Comparison of ENCODE assay signal across 1 cellular context in the genomic region with DNA sequence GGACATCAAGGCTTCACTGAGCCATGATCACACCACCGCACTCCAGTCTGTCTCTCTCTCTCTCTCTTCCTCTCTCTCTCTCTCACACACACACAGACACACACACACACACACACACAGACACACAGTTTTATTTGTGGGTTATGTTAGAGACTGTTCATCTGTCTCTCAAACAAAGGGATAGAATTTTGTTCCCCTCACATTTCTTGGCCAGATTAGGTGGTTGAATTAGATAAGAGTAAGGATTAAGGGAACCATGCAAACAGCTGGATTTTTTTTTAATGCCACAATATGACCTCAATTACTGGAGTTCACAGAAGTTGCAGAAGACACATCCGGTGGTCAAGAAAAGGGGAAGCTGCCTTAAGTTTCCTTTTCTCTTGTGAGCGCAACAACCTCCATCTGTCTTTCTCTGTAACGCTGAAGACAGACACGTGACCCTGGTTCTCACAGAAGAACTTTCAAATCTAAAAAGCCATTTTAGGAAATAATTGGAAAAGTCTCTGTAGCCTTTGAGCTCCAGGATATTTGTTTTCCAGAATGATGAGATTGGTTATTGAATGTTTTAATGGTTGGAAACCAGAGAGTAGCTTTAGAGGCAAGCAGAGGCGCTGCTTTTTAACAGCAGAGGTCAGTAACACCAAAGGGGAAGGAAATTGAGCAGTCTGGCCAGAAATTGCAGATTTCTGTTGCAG.
A peak's percentile ranks its signal among the peaks of the same experiment; 100 is the strongest.
TF ChIP-seq lines count a peak whose summit lies in the region.

No MANE protein-coding gene starts in this region.

TF ChIP-seq in HepG2, 621 proteins besides CTCF, POLR2A, EP300 and RAD21 (continued from another document and continues in another):
- TF ChIP-seq, protein P1, sequence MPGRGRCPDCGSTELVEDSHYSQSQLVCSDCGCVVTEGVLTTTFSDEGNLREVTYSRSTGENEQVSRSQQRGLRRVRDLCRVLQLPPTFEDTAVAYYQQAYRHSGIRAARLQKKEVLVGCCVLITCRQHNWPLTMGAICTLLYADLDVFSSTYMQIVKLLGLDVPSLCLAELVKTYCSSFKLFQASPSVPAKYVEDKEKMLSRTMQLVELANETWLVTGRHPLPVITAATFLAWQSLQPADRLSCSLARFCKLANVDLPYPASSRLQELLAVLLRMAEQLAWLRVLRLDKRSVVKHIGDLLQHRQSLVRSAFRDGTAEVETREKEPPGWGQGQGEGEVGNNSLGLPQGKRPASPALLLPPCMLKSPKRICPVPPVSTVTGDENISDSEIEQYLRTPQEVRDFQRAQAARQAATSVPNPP (CRISPR knock-in tag; IDR thresholded peaks at IDR 0.05), result no peak
- TF ChIP-seq, protein P2, sequence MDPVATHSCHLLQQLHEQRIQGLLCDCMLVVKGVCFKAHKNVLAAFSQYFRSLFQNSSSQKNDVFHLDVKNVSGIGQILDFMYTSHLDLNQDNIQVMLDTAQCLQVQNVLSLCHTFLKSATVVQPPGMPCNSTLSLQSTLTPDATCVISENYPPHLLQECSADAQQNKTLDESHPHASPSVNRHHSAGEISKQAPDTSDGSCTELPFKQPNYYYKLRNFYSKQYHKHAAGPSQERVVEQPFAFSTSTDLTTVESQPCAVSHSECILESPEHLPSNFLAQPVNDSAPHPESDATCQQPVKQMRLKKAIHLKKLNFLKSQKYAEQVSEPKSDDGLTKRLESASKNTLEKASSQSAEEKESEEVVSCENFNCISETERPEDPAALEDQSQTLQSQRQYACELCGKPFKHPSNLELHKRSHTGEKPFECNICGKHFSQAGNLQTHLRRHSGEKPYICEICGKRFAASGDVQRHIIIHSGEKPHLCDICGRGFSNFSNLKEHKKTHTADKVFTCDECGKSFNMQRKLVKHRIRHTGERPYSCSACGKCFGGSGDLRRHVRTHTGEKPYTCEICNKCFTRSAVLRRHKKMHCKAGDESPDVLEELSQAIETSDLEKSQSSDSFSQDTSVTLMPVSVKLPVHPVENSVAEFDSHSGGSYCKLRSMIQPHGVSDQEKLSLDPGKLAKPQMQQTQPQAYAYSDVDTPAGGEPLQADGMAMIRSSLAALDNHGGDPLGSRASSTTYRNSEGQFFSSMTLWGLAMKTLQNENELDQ (CRISPR knock-in tag; IDR thresholded peaks at IDR 0.05; ENCODE audit: borderline replicate concordance), result no peak
- TF ChIP-seq, protein P3, sequence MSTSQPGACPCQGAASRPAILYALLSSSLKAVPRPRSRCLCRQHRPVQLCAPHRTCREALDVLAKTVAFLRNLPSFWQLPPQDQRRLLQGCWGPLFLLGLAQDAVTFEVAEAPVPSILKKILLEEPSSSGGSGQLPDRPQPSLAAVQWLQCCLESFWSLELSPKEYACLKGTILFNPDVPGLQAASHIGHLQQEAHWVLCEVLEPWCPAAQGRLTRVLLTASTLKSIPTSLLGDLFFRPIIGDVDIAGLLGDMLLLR (CRISPR knock-in tag; IDR thresholded peaks at IDR 0.05), result no peak
- TF ChIP-seq ZNF329 (CRISPR knock-in tag; IDR thresholded peaks at IDR 0.05; ENCODE audit: low read depth), result no peak
- TF ChIP-seq, protein P4, sequence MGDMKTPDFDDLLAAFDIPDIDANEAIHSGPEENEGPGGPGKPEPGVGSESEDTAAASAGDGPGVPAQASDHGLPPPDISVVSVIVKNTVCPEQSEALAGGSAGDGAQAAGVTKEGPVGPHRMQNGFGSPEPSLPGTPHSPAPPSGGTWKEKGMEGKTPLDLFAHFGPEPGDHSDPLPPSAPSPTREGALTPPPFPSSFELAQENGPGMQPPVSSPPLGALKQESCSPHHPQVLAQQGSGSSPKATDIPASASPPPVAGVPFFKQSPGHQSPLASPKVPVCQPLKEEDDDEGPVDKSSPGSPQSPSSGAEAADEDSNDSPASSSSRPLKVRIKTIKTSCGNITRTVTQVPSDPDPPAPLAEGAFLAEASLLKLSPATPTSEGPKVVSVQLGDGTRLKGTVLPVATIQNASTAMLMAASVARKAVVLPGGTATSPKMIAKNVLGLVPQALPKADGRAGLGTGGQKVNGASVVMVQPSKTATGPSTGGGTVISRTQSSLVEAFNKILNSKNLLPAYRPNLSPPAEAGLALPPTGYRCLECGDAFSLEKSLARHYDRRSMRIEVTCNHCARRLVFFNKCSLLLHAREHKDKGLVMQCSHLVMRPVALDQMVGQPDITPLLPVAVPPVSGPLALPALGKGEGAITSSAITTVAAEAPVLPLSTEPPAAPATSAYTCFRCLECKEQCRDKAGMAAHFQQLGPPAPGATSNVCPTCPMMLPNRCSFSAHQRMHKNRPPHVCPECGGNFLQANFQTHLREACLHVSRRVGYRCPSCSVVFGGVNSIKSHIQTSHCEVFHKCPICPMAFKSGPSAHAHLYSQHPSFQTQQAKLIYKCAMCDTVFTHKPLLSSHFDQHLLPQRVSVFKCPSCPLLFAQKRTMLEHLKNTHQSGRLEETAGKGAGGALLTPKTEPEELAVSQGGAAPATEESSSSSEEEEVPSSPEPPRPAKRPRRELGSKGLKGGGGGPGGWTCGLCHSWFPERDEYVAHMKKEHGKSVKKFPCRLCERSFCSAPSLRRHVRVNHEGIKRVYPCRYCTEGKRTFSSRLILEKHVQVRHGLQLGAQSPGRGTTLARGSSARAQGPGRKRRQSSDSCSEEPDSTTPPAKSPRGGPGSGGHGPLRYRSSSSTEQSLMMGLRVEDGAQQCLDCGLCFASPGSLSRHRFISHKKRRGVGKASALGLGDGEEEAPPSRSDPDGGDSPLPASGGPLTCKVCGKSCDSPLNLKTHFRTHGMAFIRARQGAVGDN (CRISPR knock-in tag; IDR thresholded peaks at IDR 0.05), result no peak
- no peak for TF ChIP-seq HNRNPL (IDR thresholded peaks at IDR 0.05; ENCODE audit: low read depth, low read length)
- TF ChIP-seq, protein P5, sequence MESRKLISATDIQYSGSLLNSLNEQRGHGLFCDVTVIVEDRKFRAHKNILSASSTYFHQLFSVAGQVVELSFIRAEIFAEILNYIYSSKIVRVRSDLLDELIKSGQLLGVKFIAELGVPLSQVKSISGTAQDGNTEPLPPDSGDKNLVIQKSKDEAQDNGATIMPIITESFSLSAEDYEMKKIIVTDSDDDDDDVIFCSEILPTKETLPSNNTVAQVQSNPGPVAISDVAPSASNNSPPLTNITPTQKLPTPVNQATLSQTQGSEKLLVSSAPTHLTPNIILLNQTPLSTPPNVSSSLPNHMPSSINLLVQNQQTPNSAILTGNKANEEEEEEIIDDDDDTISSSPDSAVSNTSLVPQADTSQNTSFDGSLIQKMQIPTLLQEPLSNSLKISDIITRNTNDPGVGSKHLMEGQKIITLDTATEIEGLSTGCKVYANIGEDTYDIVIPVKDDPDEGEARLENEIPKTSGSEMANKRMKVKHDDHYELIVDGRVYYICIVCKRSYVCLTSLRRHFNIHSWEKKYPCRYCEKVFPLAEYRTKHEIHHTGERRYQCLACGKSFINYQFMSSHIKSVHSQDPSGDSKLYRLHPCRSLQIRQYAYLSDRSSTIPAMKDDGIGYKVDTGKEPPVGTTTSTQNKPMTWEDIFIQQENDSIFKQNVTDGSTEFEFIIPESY (CRISPR knock-in tag; IDR thresholded peaks at IDR 0.05), result 0 out of 2 replicates have a peak, but pooled peaks have one; percentile 7
- 0 out of 2 replicates have a peak, but pooled peaks have one; percentile 15 for TF ChIP-seq MEF2D (CRISPR knock-in tag; IDR thresholded peaks at IDR 0.05)
- TF ChIP-seq ZNF383 (CRISPR knock-in tag; IDR thresholded peaks at IDR 0.05; ENCODE audit: borderline replicate concordance), result no peak
- no peak for TF ChIP-seq ZNF367 (CRISPR knock-in tag; IDR thresholded peaks at IDR 0.05; ENCODE audit: borderline replicate concordance)
- TF ChIP-seq, protein P6, sequence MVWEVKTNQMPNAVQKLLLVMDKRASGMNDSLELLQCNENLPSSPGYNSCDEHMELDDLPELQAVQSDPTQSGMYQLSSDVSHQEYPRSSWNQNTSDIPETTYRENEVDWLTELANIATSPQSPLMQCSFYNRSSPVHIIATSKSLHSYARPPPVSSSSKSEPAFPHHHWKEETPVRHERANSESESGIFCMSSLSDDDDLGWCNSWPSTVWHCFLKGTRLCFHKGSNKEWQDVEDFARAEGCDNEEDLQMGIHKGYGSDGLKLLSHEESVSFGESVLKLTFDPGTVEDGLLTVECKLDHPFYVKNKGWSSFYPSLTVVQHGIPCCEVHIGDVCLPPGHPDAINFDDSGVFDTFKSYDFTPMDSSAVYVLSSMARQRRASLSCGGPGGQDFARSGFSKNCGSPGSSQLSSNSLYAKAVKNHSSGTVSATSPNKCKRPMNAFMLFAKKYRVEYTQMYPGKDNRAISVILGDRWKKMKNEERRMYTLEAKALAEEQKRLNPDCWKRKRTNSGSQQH (CRISPR knock-in tag; IDR thresholded peaks at IDR 0.05; ENCODE audit: low read depth), result no peak
- no peak for TF ChIP-seq KLF13 (CRISPR knock-in tag; IDR thresholded peaks at IDR 0.05)
- TF ChIP-seq IRX3 (CRISPR knock-in tag; IDR thresholded peaks at IDR 0.05; ENCODE audit: borderline replicate concordance, low read depth), result no peak
- TF ChIP-seq, protein P7, sequence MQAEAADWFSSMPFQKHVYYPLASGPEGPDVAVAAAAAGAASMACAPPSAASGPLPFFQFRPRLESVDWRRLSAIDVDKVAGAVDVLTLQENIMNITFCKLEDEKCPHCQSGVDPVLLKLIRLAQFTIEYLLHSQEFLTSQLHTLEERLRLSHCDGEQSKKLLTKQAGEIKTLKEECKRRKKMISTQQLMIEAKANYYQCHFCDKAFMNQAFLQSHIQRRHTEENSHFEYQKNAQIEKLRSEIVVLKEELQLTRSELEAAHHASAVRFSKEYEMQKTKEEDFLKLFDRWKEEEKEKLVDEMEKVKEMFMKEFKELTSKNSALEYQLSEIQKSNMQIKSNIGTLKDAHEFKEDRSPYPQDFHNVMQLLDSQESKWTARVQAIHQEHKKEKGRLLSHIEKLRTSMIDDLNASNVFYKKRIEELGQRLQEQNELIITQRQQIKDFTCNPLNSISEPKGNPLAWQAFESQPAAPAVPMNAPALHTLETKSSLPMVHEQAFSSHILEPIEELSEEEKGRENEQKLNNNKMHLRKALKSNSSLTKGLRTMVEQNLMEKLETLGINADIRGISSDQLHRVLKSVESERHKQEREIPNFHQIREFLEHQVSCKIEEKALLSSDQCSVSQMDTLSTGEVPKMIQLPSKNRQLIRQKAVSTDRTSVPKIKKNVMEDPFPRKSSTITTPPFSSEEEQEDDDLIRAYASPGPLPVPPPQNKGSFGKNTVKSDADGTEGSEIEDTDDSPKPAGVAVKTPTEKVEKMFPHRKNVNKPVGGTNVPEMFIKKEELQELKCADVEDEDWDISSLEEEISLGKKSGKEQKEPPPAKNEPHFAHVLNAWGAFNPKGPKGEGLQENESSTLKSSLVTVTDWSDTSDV (CRISPR knock-in tag; IDR thresholded peaks at IDR 0.05), result no peak
- no peak for TF ChIP-seq KAT2B (IDR thresholded peaks at IDR 0.05; ENCODE audit: borderline replicate concordance, low read depth, low read length)
- TF ChIP-seq ZNF124 (CRISPR knock-in tag; IDR thresholded peaks at IDR 0.05), result peak; percentile 71; the same call in 1 of the 2 replicates
- peak; percentile 84 for TF ChIP-seq PHF5A (CRISPR knock-in tag; IDR thresholded peaks at IDR 0.05; ENCODE audit: low read depth, unreplicated experiment)
- no peak for TF ChIP-seq CHCHD3 (CRISPR knock-in tag; IDR thresholded peaks at IDR 0.05)
- TF ChIP-seq, protein P8, sequence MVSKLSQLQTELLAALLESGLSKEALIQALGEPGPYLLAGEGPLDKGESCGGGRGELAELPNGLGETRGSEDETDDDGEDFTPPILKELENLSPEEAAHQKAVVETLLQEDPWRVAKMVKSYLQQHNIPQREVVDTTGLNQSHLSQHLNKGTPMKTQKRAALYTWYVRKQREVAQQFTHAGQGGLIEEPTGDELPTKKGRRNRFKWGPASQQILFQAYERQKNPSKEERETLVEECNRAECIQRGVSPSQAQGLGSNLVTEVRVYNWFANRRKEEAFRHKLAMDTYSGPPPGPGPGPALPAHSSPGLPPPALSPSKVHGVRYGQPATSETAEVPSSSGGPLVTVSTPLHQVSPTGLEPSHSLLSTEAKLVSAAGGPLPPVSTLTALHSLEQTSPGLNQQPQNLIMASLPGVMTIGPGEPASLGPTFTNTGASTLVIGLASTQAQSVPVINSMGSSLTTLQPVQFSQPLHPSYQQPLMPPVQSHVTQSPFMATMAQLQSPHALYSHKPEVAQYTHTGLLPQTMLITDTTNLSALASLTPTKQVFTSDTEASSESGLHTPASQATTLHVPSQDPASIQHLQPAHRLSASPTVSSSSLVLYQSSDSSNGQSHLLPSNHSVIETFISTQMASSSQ (IDR thresholded peaks at IDR 0.05; ENCODE audit: low read depth), result no peak
- TF ChIP-seq, protein P8 (CRISPR knock-in tag; IDR thresholded peaks at IDR 0.05; ENCODE audit: borderline replicate concordance), result peak; percentile 28; the same call in 1 of the 2 replicates
- TF ChIP-seq, protein P9, sequence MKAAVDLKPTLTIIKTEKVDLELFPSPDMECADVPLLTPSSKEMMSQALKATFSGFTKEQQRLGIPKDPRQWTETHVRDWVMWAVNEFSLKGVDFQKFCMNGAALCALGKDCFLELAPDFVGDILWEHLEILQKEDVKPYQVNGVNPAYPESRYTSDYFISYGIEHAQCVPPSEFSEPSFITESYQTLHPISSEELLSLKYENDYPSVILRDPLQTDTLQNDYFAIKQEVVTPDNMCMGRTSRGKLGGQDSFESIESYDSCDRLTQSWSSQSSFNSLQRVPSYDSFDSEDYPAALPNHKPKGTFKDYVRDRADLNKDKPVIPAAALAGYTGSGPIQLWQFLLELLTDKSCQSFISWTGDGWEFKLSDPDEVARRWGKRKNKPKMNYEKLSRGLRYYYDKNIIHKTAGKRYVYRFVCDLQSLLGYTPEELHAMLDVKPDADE (CRISPR knock-in tag; IDR thresholded peaks at IDR 0.05), result no peak
- 0 out of 2 replicates have a peak, but pooled peaks have one; percentile 60 for TF ChIP-seq ZBTB38 (CRISPR knock-in tag; IDR thresholded peaks at IDR 0.05)
- TF ChIP-seq XRCC5 (optimal IDR thresholded peaks at IDR 0.05; ENCODE audit: low read length), result peak; percentile 25
- TF ChIP-seq CENPT (CRISPR knock-in tag; IDR thresholded peaks at IDR 0.05; ENCODE audit: low read depth), result no peak
- TF ChIP-seq, protein P10, sequence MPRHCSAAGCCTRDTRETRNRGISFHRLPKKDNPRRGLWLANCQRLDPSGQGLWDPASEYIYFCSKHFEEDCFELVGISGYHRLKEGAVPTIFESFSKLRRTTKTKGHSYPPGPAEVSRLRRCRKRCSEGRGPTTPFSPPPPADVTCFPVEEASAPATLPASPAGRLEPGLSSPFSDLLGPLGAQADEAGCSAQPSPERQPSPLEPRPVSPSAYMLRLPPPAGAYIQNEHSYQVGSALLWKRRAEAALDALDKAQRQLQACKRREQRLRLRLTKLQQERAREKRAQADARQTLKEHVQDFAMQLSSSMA (CRISPR knock-in tag; IDR thresholded peaks at IDR 0.05), result no peak
- TF ChIP-seq, protein P11, sequence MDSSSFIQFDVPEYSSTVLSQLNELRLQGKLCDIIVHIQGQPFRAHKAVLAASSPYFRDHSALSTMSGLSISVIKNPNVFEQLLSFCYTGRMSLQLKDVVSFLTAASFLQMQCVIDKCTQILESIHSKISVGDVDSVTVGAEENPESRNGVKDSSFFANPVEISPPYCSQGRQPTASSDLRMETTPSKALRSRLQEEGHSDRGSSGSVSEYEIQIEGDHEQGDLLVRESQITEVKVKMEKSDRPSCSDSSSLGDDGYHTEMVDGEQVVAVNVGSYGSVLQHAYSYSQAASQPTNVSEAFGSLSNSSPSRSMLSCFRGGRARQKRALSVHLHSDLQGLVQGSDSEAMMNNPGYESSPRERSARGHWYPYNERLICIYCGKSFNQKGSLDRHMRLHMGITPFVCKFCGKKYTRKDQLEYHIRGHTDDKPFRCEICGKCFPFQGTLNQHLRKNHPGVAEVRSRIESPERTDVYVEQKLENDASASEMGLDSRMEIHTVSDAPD (CRISPR knock-in tag; IDR thresholded peaks at IDR 0.05), result no peak
